ENCODE assay signal across 23 cellular contexts in genomic region chr2:32068-32467, GRCh38. TPM values are rescaled to one million over a fixed set of nuclear protein-coding genes. Genes with fewer than 3 reads are reported as not detected.
DNase-seq lines count a peak whose midpoint lies in the region; ATAC-seq lines count a peak whose summit lies in the region.
"Had no signal": no experiment of that assay in that cellular context is flagged by ENCODE, and none has a peak within 500 bp of the region (broad histone marks: within the 10 kb centered on the region; RNA-seq: fewer than 3 reads in every experiment).

No MANE protein-coding gene starts in this region.

- no peaks in the 10 kb centered on the region for H3K9me3 Mint-ChIP-seq in activated CD8-positive, alpha-beta memory T cell treated with anti-CD3 and anti-CD28 coated beads, Interleukin-2, amount 10 ng/mL, durations not matched to agents 7 days and 5 days (ENCODE audit: low read depth)
- H3K9me3 Mint-ChIP-seq: brain, IgD-negative memory B cell, nephron progenitor cell had no signal

- peak; percentile 61 for DNase-seq in activated CD8-positive, alpha-beta memory T cell treated with anti-CD3 and anti-CD28 coated beads, Interleukin-2, amount 10 ng/mL, durations not matched to agents 7 days and 5 days
- DNase-seq in activated CD8-positive, alpha-beta memory T cell treated with anti-CD3 and anti-CD28 coated beads for 24 hours = no peak
- peak; percentile 60 to 64 for DNase-seq in activated T-cell treated with anti-CD3 and anti-CD28 coated beads, Interleukin-2, amount 50 U/mL, for 48 hours
- DNase-seq in stimulated activated CD4-positive, alpha-beta T cell treated with anti-CD3 and anti-CD28 coated beads, Interleukin-4, amount 100 ng/mL, for 1 hour = peak; percentile 32
- DNase-seq in cardiac septum (ENCODE audit: low spot score) = no peak
- DNase-seq in CD1c-positive myeloid dendritic cell (ENCODE audit: extremely low spot score) = no peak
- DNase-seq: ACHN; activated CD4-positive, CD25-positive, alpha-beta regulatory T cell treated with anti-CD3 and anti-CD28 coated beads, Interleukin-2, amount 50 U/mL, for 72 hours; Caco-2; left colon; NCI-H446 treated with DMSO at 0.1 percent for 48 hours; NCI-H82; nephron progenitor cell; retina; RPMI8226; trophoblast cell had no signal

- peak overlapping the region; percentile 81 for H3K27ac Mint-ChIP-seq in activated CD8-positive, alpha-beta memory T cell treated with anti-CD3 and anti-CD28 coated beads, Interleukin-2, amount 10 ng/mL, durations not matched to agents 7 days and 5 days
- H3K27ac Mint-ChIP-seq: brain, IgD-negative memory B cell, nephron progenitor cell had no signal

- H3K36me3 Mint-ChIP-seq in activated CD8-positive, alpha-beta memory T cell treated with anti-CD3 and anti-CD28 coated beads, Interleukin-2, amount 10 ng/mL, durations not matched to agents 7 days and 5 days = peaks cover 15% of the 10 kb centered on the region
- H3K36me3 Mint-ChIP-seq: brain, IgD-negative memory B cell had no signal

- no peaks in the 10 kb centered on the region for H3K27me3 Mint-ChIP-seq in activated CD8-positive, alpha-beta memory T cell treated with anti-CD3 and anti-CD28 coated beads, Interleukin-2, amount 10 ng/mL, durations not matched to agents 7 days and 5 days

- CTCF ChIA-PET in activated CD8-positive, alpha-beta memory T cell treated with anti-CD3 and anti-CD28 coated beads, Interleukin-2, amount 10 ng/mL, durations not matched to agents 7 days and 5 days (lab: Charles Lee) = interaction anchor here (1.7 kb wide), 1 partner anchor 13 kb away, joined by 7 read pairs; no protein-coding TSS in a partner anchor

- peak; percentile 57 for ATAC-seq in activated CD8-positive, alpha-beta memory T cell treated with anti-CD3 and anti-CD28 coated beads, Interleukin-2, amount 10 ng/mL, durations not matched to agents 7 days and 5 days
- ATAC-seq in GM19463 (IDR thresholded peaks at IDR 0.05; ENCODE audit: unreplicated experiment) = peak; percentile 66
- no peak for ATAC-seq in HG03520 (IDR thresholded peaks at IDR 0.05; ENCODE audit: unreplicated experiment)
- ATAC-seq: gastroesophageal sphincter, left colon had no signal

- no peak overlapping the region for H3K4me3 Mint-ChIP-seq in activated CD8-positive, alpha-beta memory T cell treated with anti-CD3 and anti-CD28 coated beads, Interleukin-2, amount 10 ng/mL, durations not matched to agents 7 days and 5 days
- H3K4me3 Mint-ChIP-seq: brain, IgD-negative memory B cell, nephron progenitor cell had no signal

- peaks cover 85% of the 10 kb centered on the region for H3K4me1 Mint-ChIP-seq in activated CD8-positive, alpha-beta memory T cell treated with anti-CD3 and anti-CD28 coated beads, Interleukin-2, amount 10 ng/mL, durations not matched to agents 7 days and 5 days

- intact Hi-C loops in cardiac septum (cut with DNase I) = no loop called here

RNA-seq across cellular contexts. Expression of gene FAM110C, which starts 14.2 kb away (rescaled TPM):
- 1 to 10 TPM in 1 of 2 experiments, under 1 TPM in 1; 0.37 to 2.1 TPM for total RNA-seq in activated CD8-positive, alpha-beta memory T cell treated with anti-CD3 and anti-CD28 coated beads, Interleukin-2, amount 10 ng/mL, durations not matched to agents 7 days and 5 days
- 4.0 TPM for total RNA-seq in cardiac septum
- total RNA-seq: fibroblast of lung, osteocyte had no signal

Comparison
In these comparisons a context has a peak if more than half of its experiments do, and no peak if none do; other contexts are left out.
1. DNase-seq: peak in activated CD8-positive, alpha-beta memory T cell treated with anti-CD3 and anti-CD28 coated beads, Interleukin-2, amount 10 ng/mL, durations not matched to agents 7 days and 5 days (single experiment), activated T-cell treated with anti-CD3 and anti-CD28 coated beads, Interleukin-2, amount 50 U/mL, for 48 hours (2 of 2) and stimulated activated CD4-positive, alpha-beta T cell treated with anti-CD3 and anti-CD28 coated beads, Interleukin-4, amount 100 ng/mL, for 1 hour (single experiment); none in activated CD8-positive, alpha-beta memory T cell treated with anti-CD3 and anti-CD28 coated beads for 24 hours (single experiment), cardiac septum (single experiment) and CD1c-positive myeloid dendritic cell (single experiment).